In genomic region chr1:16969057-16969609, GRCh38 we compare ENCODE assay signal across 35 cellular contexts. TPM values are rescaled to one million over a fixed set of nuclear protein-coding genes. Genes with fewer than 3 reads are reported as not detected.
"Had no signal": no experiment of that assay in that cellular context is flagged by ENCODE, and none has a peak within 500 bp of the region (broad histone marks: within the 10 kb centered on the region; RNA-seq: fewer than 3 reads in every experiment).

No MANE protein-coding gene starts in this region.

- H3K9me3 Mint-ChIP-seq: activated CD4-positive, alpha-beta memory T cell treated with anti-CD3 and anti-CD28 coated beads, Interleukin-2, amount 10 ng/mL, durations not matched to agents 7 days and 5 days; activated CD4-positive, alpha-beta T cell treated with anti-CD3 and anti-CD28 coated beads, Interleukin-2, amount 10 ng/mL, durations not matched to agents 7 days and 5 days; activated naive CD8-positive, alpha-beta T cell treated with anti-CD3 and anti-CD28 coated beads, Interleukin-2, amount 50 U/mL, for 24 hours; activated T-cell treated with anti-CD3 and anti-CD28 coated beads, Interleukin-2, amount 50 U/mL, for 24 hours; immature natural killer cell; stimulated activated naive B cell treated with anti-CD40 and anti-IgM and Interleukin-4, amounts not matched to agents 10 μg/mL and 1 μg/mL and 100 μg/mL, for 72 hours had no signal

- H3K27ac Mint-ChIP-seq: activated CD4-positive, alpha-beta memory T cell treated with anti-CD3 and anti-CD28 coated beads, Interleukin-2, amount 10 ng/mL, durations not matched to agents 7 days and 5 days; activated CD4-positive, alpha-beta T cell treated with anti-CD3 and anti-CD28 coated beads, Interleukin-2, amount 10 ng/mL, durations not matched to agents 7 days and 5 days; activated naive CD8-positive, alpha-beta T cell treated with anti-CD3 and anti-CD28 coated beads, Interleukin-2, amount 50 U/mL, for 24 hours; activated T-cell treated with anti-CD3 and anti-CD28 coated beads, Interleukin-2, amount 50 U/mL, for 24 hours; immature natural killer cell; progenitor cell of endocrine pancreas; stimulated activated naive B cell treated with anti-CD40 and anti-IgM and Interleukin-4, amounts not matched to agents 10 μg/mL and 1 μg/mL and 100 μg/mL, for 72 hours had no signal

- H3K36me3 ChIP-seq: breast epithelium, ovary had no signal

- DNase-seq: activated CD4-positive, alpha-beta memory T cell treated with anti-CD3 and anti-CD28 coated beads, Interleukin-2, amount 10 ng/mL, durations not matched to agents 7 days and 5 days; activated CD4-positive, alpha-beta T cell treated with anti-CD3 and anti-CD28 coated beads, Interleukin-2, amount 10 ng/mL, durations not matched to agents 7 days and 5 days; activated CD4-positive, CD25-positive, alpha-beta regulatory T cell treated with anti-CD3 and anti-CD28 coated beads, Interleukin-2, amount 50 U/mL, for 72 hours; activated CD8-positive, alpha-beta memory T cell treated with anti-CD3 and anti-CD28 coated beads, Interleukin-2, amount 50 U/mL, for 48 hours; activated gamma-delta T cell; activated naive CD4-positive, alpha-beta T cell treated with anti-CD3 and anti-CD28 coated beads, Interleukin-2, amount 50 U/mL, for 16 hours; activated naive CD8-positive, alpha-beta T cell treated with anti-CD3 and anti-CD28 coated beads, Interleukin-2, amount 50 U/mL, for 24 hours; activated T-cell treated with anti-CD3 and anti-CD28 coated beads, Interleukin-2, amount 50 U/mL, for 24 hours; amygdala; central memory CD4-positive, alpha-beta T cell; dermis blood vessel endothelial cell; effector CD4-positive, alpha-beta T cell; gastrocnemius medialis; glutamatergic neuron; hippocampal formation; immature natural killer cell; kidney; left colon; mammary epithelial cell; naive thymus-derived CD8-positive, alpha-beta T cell; ovary; stimulated activated CD4-positive, alpha-beta T cell treated with anti-CD3 and anti-CD28 coated beads, Interleukin-12 subunit alpha, Interleukin-12 subunit beta, amount 100 ng/mL, for 4 hours; stimulated activated CD4-positive, alpha-beta T cell treated with anti-CD3 and anti-CD28 coated beads, Interleukin-4, amount 100 ng/mL, for 1 hour; stimulated activated naive B cell treated with anti-CD40 and anti-IgM and Interleukin-4, amounts not matched to agents 10 μg/mL and 1 μg/mL and 100 μg/mL, for 72 hours; stomach; T-helper 9 cell; thyroid gland; WERI-Rb-1 had no signal

- H3K4me3 ChIP-seq: breast epithelium, gastrocnemius medialis, ovary, skin epidermis, stomach, thyroid gland, upper lobe of left lung, vagina had no signal

- H3K27me3 ChIP-seq: breast epithelium, gastrocnemius medialis, ovary, stomach, thyroid gland, upper lobe of left lung, vagina had no signal

- H3K4me1 Mint-ChIP-seq: activated CD4-positive, alpha-beta memory T cell treated with anti-CD3 and anti-CD28 coated beads, Interleukin-2, amount 10 ng/mL, durations not matched to agents 7 days and 5 days; activated CD4-positive, alpha-beta T cell treated with anti-CD3 and anti-CD28 coated beads, Interleukin-2, amount 10 ng/mL, durations not matched to agents 7 days and 5 days; activated naive CD8-positive, alpha-beta T cell treated with anti-CD3 and anti-CD28 coated beads, Interleukin-2, amount 50 U/mL, for 24 hours; immature natural killer cell had no signal

- H3K27ac ChIP-seq: breast epithelium, gastrocnemius medialis, ovary, skin epidermis, stomach, thyroid gland, upper lobe of left lung, vagina, WERI-Rb-1 had no signal

- H3K4me3 Mint-ChIP-seq: activated CD4-positive, alpha-beta memory T cell treated with anti-CD3 and anti-CD28 coated beads, Interleukin-2, amount 10 ng/mL, durations not matched to agents 7 days and 5 days; activated CD4-positive, alpha-beta T cell treated with anti-CD3 and anti-CD28 coated beads, Interleukin-2, amount 10 ng/mL, durations not matched to agents 7 days and 5 days; activated naive CD8-positive, alpha-beta T cell treated with anti-CD3 and anti-CD28 coated beads, Interleukin-2, amount 50 U/mL, for 24 hours; activated T-cell treated with anti-CD3 and anti-CD28 coated beads, Interleukin-2, amount 50 U/mL, for 24 hours; immature natural killer cell; naive thymus-derived CD8-positive, alpha-beta T cell; stimulated activated naive B cell treated with anti-CD40 and anti-IgM and Interleukin-4, amounts not matched to agents 10 μg/mL and 1 μg/mL and 100 μg/mL, for 72 hours had no signal

- ATAC-seq: activated naive CD8-positive, alpha-beta T cell treated with anti-CD3 and anti-CD28 coated beads, Interleukin-2, amount 50 U/mL, for 24 hours; gastrocnemius medialis; left colon; naive thymus-derived CD8-positive, alpha-beta T cell; sciatic nerve; stimulated activated naive B cell treated with anti-CD40 and anti-IgM and Interleukin-4, amounts not matched to agents 10 μg/mL and 1 μg/mL and 100 μg/mL, for 72 hours had no signal

- H3K27me3 Mint-ChIP-seq: activated CD4-positive, alpha-beta memory T cell treated with anti-CD3 and anti-CD28 coated beads, Interleukin-2, amount 10 ng/mL, durations not matched to agents 7 days and 5 days; activated CD4-positive, alpha-beta T cell treated with anti-CD3 and anti-CD28 coated beads, Interleukin-2, amount 10 ng/mL, durations not matched to agents 7 days and 5 days; activated naive CD8-positive, alpha-beta T cell treated with anti-CD3 and anti-CD28 coated beads, Interleukin-2, amount 50 U/mL, for 24 hours; activated T-cell treated with anti-CD3 and anti-CD28 coated beads, Interleukin-2, amount 50 U/mL, for 24 hours; naive thymus-derived CD8-positive, alpha-beta T cell; progenitor cell of endocrine pancreas; stimulated activated naive B cell treated with anti-CD40 and anti-IgM and Interleukin-4, amounts not matched to agents 10 μg/mL and 1 μg/mL and 100 μg/mL, for 72 hours had no signal

- H3K9me3 ChIP-seq: breast epithelium, gastrocnemius medialis, ovary, stomach, thyroid gland, upper lobe of left lung, vagina had no signal

- H3K4me1 ChIP-seq: gastrocnemius medialis had no signal

RNA-seq across cellular contexts. Expression of gene MFAP2, which starts 11.3 kb away (rescaled TPM):
- total RNA-seq: activated CD4-positive, alpha-beta T cell treated with anti-CD3 and anti-CD28 coated beads, Interleukin-2, amount 10 ng/mL, durations not matched to agents 7 days and 5 days; naive thymus-derived CD8-positive, alpha-beta T cell; T-helper 1 cell treated with Interleukin-12 subunit alpha and Interleukin-12 subunit beta and Interleukin-4 antibody, amounts not matched to agents 30 ng/mL and 1 ng/mL, for 36 hours had no signal
- polyA plus RNA-seq: immature natural killer cell had no signal
